Comparison of ENCODE assay signal across 25 cellular contexts in the genomic region with DNA sequence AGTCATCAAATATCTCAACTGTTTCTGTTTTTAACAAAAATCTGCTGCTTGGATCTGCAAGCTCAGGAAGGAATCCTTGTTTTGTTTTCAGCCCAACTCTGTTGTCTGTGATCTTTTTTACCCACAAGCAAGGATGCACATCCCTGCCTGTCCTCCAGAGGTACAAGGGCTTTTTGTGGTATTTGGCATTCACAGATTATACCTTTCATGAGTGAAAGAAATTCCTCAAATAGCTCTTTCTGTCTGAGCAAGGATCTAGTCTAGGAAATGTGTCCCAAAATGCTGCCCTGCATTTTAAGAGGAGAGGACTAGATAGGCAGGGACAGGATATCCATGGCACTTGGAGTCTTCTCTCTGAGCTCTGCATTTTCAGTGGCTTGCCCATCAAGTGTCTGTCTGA.
"Had no signal": no experiment of that assay in that cellular context is flagged by ENCODE, and none has a peak within 500 bp of the region (broad histone marks: within the 10 kb centered on the region; RNA-seq: fewer than 3 reads in every experiment).

No MANE protein-coding gene starts in this region.

- H3K27ac ChIP-seq: brain microvascular endothelial cell, Peyer's patch, RWPE1, SJSA1 had no signal

- H3K4me1 ChIP-seq: Peyer's patch, SJSA1 had no signal

- H3K27me3 Mint-ChIP-seq: activated CD4-positive, alpha-beta T cell treated with anti-CD3 and anti-CD28 coated beads, Interleukin-2, amount 10 ng/mL, durations not matched to agents 24 days and 14 days; activated CD8-positive, alpha-beta memory T cell treated with anti-CD3 and anti-CD28 coated beads, Interleukin-2, amount 10 ng/mL, durations not matched to agents 7 days and 5 days; activated naive CD8-positive, alpha-beta T cell; T-helper 17 cell had no signal

- H3K36me3 ChIP-seq: brain microvascular endothelial cell, SJSA1 had no signal

- H3K4me1 Mint-ChIP-seq: activated B cell treated with CpG ODN at 0.5 μM for 24 hours; activated CD4-positive, alpha-beta T cell treated with anti-CD3 and anti-CD28 coated beads, Interleukin-2, amount 10 ng/mL, durations not matched to agents 24 days and 14 days; activated CD8-positive, alpha-beta memory T cell treated with anti-CD3 and anti-CD28 coated beads, Interleukin-2, amount 10 ng/mL, durations not matched to agents 7 days and 5 days; T-helper 17 cell had no signal

- H3K27ac Mint-ChIP-seq: activated B cell treated with CpG ODN at 0.5 μM for 24 hours; activated CD4-positive, alpha-beta T cell treated with anti-CD3 and anti-CD28 coated beads, Interleukin-2, amount 10 ng/mL, durations not matched to agents 24 days and 14 days; activated CD8-positive, alpha-beta memory T cell treated with anti-CD3 and anti-CD28 coated beads, Interleukin-2, amount 10 ng/mL, durations not matched to agents 7 days and 5 days; activated naive CD4-positive, alpha-beta T cell treated with anti-CD3 and anti-CD28 coated beads for 36 hours; activated naive CD8-positive, alpha-beta T cell; T-helper 17 cell had no signal

- H3K36me3 Mint-ChIP-seq: activated CD8-positive, alpha-beta memory T cell treated with anti-CD3 and anti-CD28 coated beads, Interleukin-2, amount 10 ng/mL, durations not matched to agents 7 days and 5 days; activated naive CD8-positive, alpha-beta T cell had no signal

- ATAC-seq: activated CD8-positive, alpha-beta memory T cell treated with anti-CD3 and anti-CD28 coated beads, Interleukin-2, amount 10 ng/mL, durations not matched to agents 7 days and 5 days; activated T-cell treated with anti-CD3 and anti-CD28 coated beads, Interleukin-2, amount 50 U/mL, for 4 hours; T-helper 17 cell had no signal

- H3K4me3 Mint-ChIP-seq: activated B cell treated with CpG ODN at 0.5 μM for 24 hours; activated CD4-positive, alpha-beta T cell treated with anti-CD3 and anti-CD28 coated beads, Interleukin-2, amount 10 ng/mL, durations not matched to agents 24 days and 14 days; activated CD8-positive, alpha-beta memory T cell treated with anti-CD3 and anti-CD28 coated beads, Interleukin-2, amount 10 ng/mL, durations not matched to agents 7 days and 5 days; activated naive CD4-positive, alpha-beta T cell treated with anti-CD3 and anti-CD28 coated beads for 36 hours; activated naive CD8-positive, alpha-beta T cell; activated T-cell treated with anti-CD3 and anti-CD28 coated beads, Interleukin-2, amount 50 U/mL, for 4 hours; T-helper 17 cell had no signal

- H3K27me3 ChIP-seq: brain microvascular endothelial cell, Peyer's patch, SJSA1 had no signal

- H3K9me3 ChIP-seq: Peyer's patch, SJSA1 had no signal

- H3K9me3 Mint-ChIP-seq: activated B cell treated with CpG ODN at 0.5 μM for 24 hours; activated CD4-positive, alpha-beta T cell treated with anti-CD3 and anti-CD28 coated beads, Interleukin-2, amount 10 ng/mL, durations not matched to agents 24 days and 14 days; activated naive CD4-positive, alpha-beta T cell treated with anti-CD3 and anti-CD28 coated beads for 36 hours; activated T-cell treated with anti-CD3 and anti-CD28 coated beads, Interleukin-2, amount 50 U/mL, for 4 hours had no signal

- DNase-seq: activated B cell treated with CpG ODN at 0.5 μM for 24 hours; activated CD4-positive, alpha-beta T cell treated with anti-CD3 and anti-CD28 coated beads for 1 hour; activated CD4-positive, alpha-beta T cell treated with anti-CD3 and anti-CD28 coated beads, Interleukin-2, amount 10 ng/mL, durations not matched to agents 24 days and 14 days; activated CD4-positive, alpha-beta T cell treated with anti-CD3 and anti-CD28 coated beads, Interleukin-2, amount 50 U/mL, for 48 hours; activated CD8-positive, alpha-beta memory T cell treated with anti-CD3 and anti-CD28 coated beads, Interleukin-2, amount 10 ng/mL, durations not matched to agents 7 days and 5 days; activated effector memory CD4-positive, alpha-beta T cell treated with anti-CD3 and anti-CD28 coated beads, Interleukin-2, amount 50 U/mL, for 16 hours; activated naive CD4-positive, alpha-beta T cell treated with anti-CD3 and anti-CD28 coated beads for 36 hours; activated T-cell treated with anti-CD3 and anti-CD28 coated beads, Interleukin-2, amount 50 U/mL, for 4 hours; amygdala; brain microvascular endothelial cell; cerebellar nuclear complex; NCI-H1092 treated with DMSO at 0.1 percent for 48 hours; NCI-H1417 treated with DMSO at 0.1 percent for 48 hours; NCI-H2029; NCI-H510A treated with DMSO at 0.1 percent for 48 hours; NCI-H69; NK-92 treated with Interleukin-12 subunit alpha and Interleukin-12 subunit beta, amount 100 ng/mL, for 24 hours; OCI-M1; Peyer's patch; SHP77; T-helper 17 cell; T-helper 9 cell had no signal

- H3K4me3 ChIP-seq: Peyer's patch, SJSA1 had no signal
